Comparison of ENCODE assay signal across 18 cellular contexts in genomic region chr20:41432620-41433602, GRCh38.
DNase-seq lines count a peak whose midpoint lies in the region; ATAC-seq and TF ChIP-seq lines count a peak whose summit lies in the region.
"Had no signal": no experiment of that assay in that cellular context is flagged by ENCODE, and none has a peak within 500 bp of the region (broad histone marks: within the 10 kb centered on the region; RNA-seq: fewer than 3 reads in every experiment).

No MANE protein-coding gene starts in this region.

- H3K27ac ChIP-seq in brain microvascular endothelial cell = no peak overlapping the region
- peak overlapping the region in 1 of 10 donors; percentile 7 for H3K27ac ChIP-seq in heart right ventricle
- H3K27ac ChIP-seq: dorsolateral prefrontal cortex, left ventricle myocardium inferior, Peyer's patch, right atrium auricular region, SK-N-MC had no signal

- H3K4me3 ChIP-seq in brain microvascular endothelial cell (ENCODE audit: low read depth, low read length) (no peak overlapping the region), heart right ventricle (no peak overlapping the region)
- H3K4me3 ChIP-seq: dorsolateral prefrontal cortex, left ventricle myocardium inferior, Peyer's patch, right atrium auricular region, SK-N-MC had no signal

- intact Hi-C loops in activated CD8-positive, alpha-beta T cell treated with anti-CD3 and anti-CD28 coated beads for 36 hours (cut with micrococcal nuclease) = no loop called here
- intact Hi-C loops in heart right ventricle (cut with DNase I) = no loop called here

- POLR2A ChIA-PET in activated CD8-positive, alpha-beta T cell treated with anti-CD3 and anti-CD28 coated beads for 36 hours (lab: Charles Lee) = interaction anchor here (0.7 to 1.4 kb wide), 2 partner anchors 9 to 14 kb away, joined by 3 read pairs; no protein-coding TSS in a partner anchor
- POLR2A ChIA-PET in naive thymus-derived CD8-positive, alpha-beta T cell (lab: Charles Lee) = no interaction called here

- H3K9me3 ChIP-seq in heart right ventricle = no peaks in the 10 kb centered on the region
- H3K9me3 ChIP-seq: left ventricle myocardium inferior, Peyer's patch, right atrium auricular region had no signal

- in situ Hi-C loops in brain microvascular endothelial cell (cut with HindIII; ENCODE audit: low pct_ligation_motif_present, low sequenced_read_pairs) = no loop called here

- ATAC-seq in GM18868 (IDR thresholded peaks at IDR 0.05; ENCODE audit: unreplicated experiment) (peak; percentile 56), heart right ventricle (no peak)
- peak; percentile 31 for ATAC-seq in activated CD8-positive, alpha-beta T cell treated with anti-CD3 and anti-CD28 coated beads for 36 hours
- no peak for ATAC-seq in naive thymus-derived CD8-positive, alpha-beta T cell

- H3K36me3 Mint-ChIP-seq in activated T-cell treated with anti-CD3 and anti-CD28 coated beads, Interleukin-2, amount 50 U/mL, for 24 hours (ENCODE audit: low read depth) = peaks cover 82% of the 10 kb centered on the region
- H3K36me3 Mint-ChIP-seq in activated CD8-positive, alpha-beta T cell treated with anti-CD3 and anti-CD28 coated beads for 36 hours (ENCODE audit: low read depth) = peaks cover 59% of the 10 kb centered on the region
- H3K36me3 Mint-ChIP-seq in naive thymus-derived CD8-positive, alpha-beta T cell = peaks cover 14 to 69% (median 53%) of the 10 kb centered on the region in 3 donors

- no peak overlapping the region for H3K4me3 Mint-ChIP-seq in activated T-cell treated with anti-CD3 and anti-CD28 coated beads, Interleukin-2, amount 50 U/mL, for 24 hours
- H3K4me3 Mint-ChIP-seq in activated CD8-positive, alpha-beta T cell treated with anti-CD3 and anti-CD28 coated beads for 36 hours = no peak overlapping the region
- no peak overlapping the region for H3K4me3 Mint-ChIP-seq in naive thymus-derived CD8-positive, alpha-beta T cell
- H3K4me3 Mint-ChIP-seq: CD8-positive, alpha-beta memory T cell had no signal

- H3K4me1 Mint-ChIP-seq in activated T-cell treated with anti-CD3 and anti-CD28 coated beads, Interleukin-2, amount 50 U/mL, for 24 hours (ENCODE audit: low read depth) = peaks cover 63% of the 10 kb centered on the region
- H3K4me1 Mint-ChIP-seq in activated CD8-positive, alpha-beta T cell treated with anti-CD3 and anti-CD28 coated beads for 36 hours (ENCODE audit: low read depth) = peaks cover 53% of the 10 kb centered on the region
- peaks cover 21 to 67% (median 62%) of the 10 kb centered on the region in 4 donors for H3K4me1 Mint-ChIP-seq in naive thymus-derived CD8-positive, alpha-beta T cell

- H3K27me3 Mint-ChIP-seq in activated T-cell treated with anti-CD3 and anti-CD28 coated beads, Interleukin-2, amount 50 U/mL, for 24 hours = no peaks in the 10 kb centered on the region
- no peaks in the 10 kb centered on the region for H3K27me3 Mint-ChIP-seq in activated CD8-positive, alpha-beta T cell treated with anti-CD3 and anti-CD28 coated beads for 36 hours
- H3K27me3 Mint-ChIP-seq in naive thymus-derived CD8-positive, alpha-beta T cell = no peaks in the 10 kb centered on the region
- H3K27me3 Mint-ChIP-seq: CD8-positive, alpha-beta memory T cell had no signal

- no peak for TF ChIP-seq CTCF in activated CD8-positive, alpha-beta T cell treated with anti-CD3 and anti-CD28 coated beads for 36 hours (IDR thresholded peaks at IDR 0.05)
- TF ChIP-seq CTCF in brain microvascular endothelial cell (IDR thresholded peaks at IDR 0.05; ENCODE audit: low read depth, low read length, missing control alignments) (no peak), heart right ventricle (IDR thresholded peaks at IDR 0.05) (no peak)

- WGBS in heart right ventricle, 2 donors = 78 to 79% methylated on average over 6 of the region's 6 CpGs

- no peaks in the 10 kb centered on the region for H3K27me3 ChIP-seq in brain microvascular endothelial cell (replicated peaks)
- no peaks in the 10 kb centered on the region for H3K27me3 ChIP-seq in heart right ventricle
- H3K27me3 ChIP-seq: dorsolateral prefrontal cortex, Peyer's patch, right atrium auricular region had no signal

- no peaks in the 10 kb centered on the region for H3K9me3 Mint-ChIP-seq in activated T-cell treated with anti-CD3 and anti-CD28 coated beads, Interleukin-2, amount 50 U/mL, for 24 hours
- no peaks in the 10 kb centered on the region for H3K9me3 Mint-ChIP-seq in activated CD8-positive, alpha-beta T cell treated with anti-CD3 and anti-CD28 coated beads for 36 hours
- H3K9me3 Mint-ChIP-seq in naive thymus-derived CD8-positive, alpha-beta T cell = peaks cover 0 to 4% (median 0%) of the 10 kb centered on the region in 9 donors
- H3K9me3 Mint-ChIP-seq: CD8-positive, alpha-beta memory T cell had no signal

- peaks cover 0 to 40% (median 0%) of the 10 kb centered on the region in 9 donors for H3K4me1 ChIP-seq in heart right ventricle
- H3K4me1 ChIP-seq: left ventricle myocardium inferior, Peyer's patch, right atrium auricular region had no signal

- no peak for DNase-seq in activated T-cell treated with anti-CD3 and anti-CD28 coated beads, Interleukin-2, amount 50 U/mL, for 24 hours
- DNase-seq in activated T-cell treated with anti-CD3 and anti-CD28 coated beads, Interleukin-2, amount 50 U/mL, for 48 hours = no peak
- DNase-seq in activated CD8-positive, alpha-beta T cell treated with anti-CD3 and anti-CD28 coated beads for 36 hours = no peak
- DNase-seq in naive thymus-derived CD8-positive, alpha-beta T cell = no peak
- DNase-seq in GOT3 (lab: John Stamatoyannopoulos, UW) (no peak), brain microvascular endothelial cell (no peak), heart right ventricle (no peak)
- DNase-seq: activated CD4-positive, alpha-beta T cell treated with anti-CD3 and anti-CD28 coated beads, Interleukin-2, amount 50 U/mL, for 48 hours; CD8-positive, alpha-beta memory T cell; dorsolateral prefrontal cortex; Kasumi-1; left ventricle myocardium inferior; NCI-H1417 treated with DMSO at 0.1 percent for 48 hours; Peyer's patch; substantia nigra had no signal

- CTCF ChIA-PET in activated CD8-positive, alpha-beta T cell treated with anti-CD3 and anti-CD28 coated beads for 36 hours (lab: Charles Lee) = interaction anchor here (1.1 kb wide), 1 partner anchor 11 kb away, joined by 3 read pairs; no protein-coding TSS in a partner anchor

- peak overlapping the region; percentile 81 for H3K27ac Mint-ChIP-seq in activated T-cell treated with anti-CD3 and anti-CD28 coated beads, Interleukin-2, amount 50 U/mL, for 24 hours
- H3K27ac Mint-ChIP-seq in activated CD8-positive, alpha-beta T cell treated with anti-CD3 and anti-CD28 coated beads for 36 hours = peak overlapping the region; percentile 63
- peak overlapping the region in 6 of 10 donors; percentile 9 to 66 (median 35) for H3K27ac Mint-ChIP-seq in naive thymus-derived CD8-positive, alpha-beta T cell
- H3K27ac Mint-ChIP-seq: CD8-positive, alpha-beta memory T cell had no signal

- no peaks in the 10 kb centered on the region for H3K36me3 ChIP-seq in brain microvascular endothelial cell (replicated peaks)
- H3K36me3 ChIP-seq in heart right ventricle = peaks cover 0 to 90% (median 21%) of the 10 kb centered on the region in 9 donors

Comparison
In these comparisons a context has a peak if more than half of its experiments do, and no peak if none do; other contexts are left out.
1. ATAC-seq: peak in GM18868 (single experiment) and activated CD8-positive, alpha-beta T cell treated with anti-CD3 and anti-CD28 coated beads for 36 hours (single experiment); none in naive thymus-derived CD8-positive, alpha-beta T cell (0 of 2) and heart right ventricle (0 of 8).
2. Peak in every context shown above with its lines, with median percentiles within 50 percentile points of each other: H3K27ac Mint-ChIP-seq.